In the genomic region with DNA sequence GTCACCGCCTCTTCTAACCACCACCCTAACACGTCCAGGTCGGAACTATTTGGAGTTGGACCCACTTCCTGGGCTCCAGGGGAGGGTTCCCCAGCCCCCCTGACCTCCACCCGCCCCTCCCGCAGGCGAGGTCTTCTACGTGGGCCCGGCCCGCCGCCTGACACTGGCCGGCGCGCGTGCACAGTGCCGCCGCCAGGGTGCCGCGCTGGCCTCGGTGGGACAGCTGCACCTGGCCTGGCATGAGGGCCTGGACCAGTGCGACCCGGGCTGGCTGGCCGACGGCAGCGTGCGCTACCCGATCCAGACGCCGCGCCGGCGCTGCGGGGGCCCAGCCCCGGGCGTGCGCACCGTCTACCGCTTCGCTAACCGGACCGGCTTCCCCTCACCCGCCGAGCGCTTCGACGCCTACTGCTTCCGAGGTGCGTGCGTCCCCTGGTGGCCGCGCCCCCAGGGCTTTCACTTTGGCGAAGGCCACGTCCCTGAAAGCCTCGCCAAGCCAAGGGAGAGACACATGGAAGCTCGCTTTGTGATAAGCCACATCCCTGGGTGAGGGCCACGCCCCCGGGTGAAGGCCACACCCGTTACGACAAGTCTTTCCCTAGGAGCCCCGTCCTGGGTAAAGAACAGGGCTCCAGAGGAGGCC, we compare ENCODE assay signal across 8 cellular contexts. TPM values are rescaled to one million over a fixed set of nuclear protein-coding genes. Genes with fewer than 3 reads are reported as not detected.
A peak's percentile ranks its signal among the peaks of the same experiment; 100 is the strongest.
DNase-seq lines count a peak whose midpoint lies in the region; ATAC-seq and TF ChIP-seq lines count a peak whose summit lies in the region.

No MANE protein-coding gene starts in this region.

- no peak for TF ChIP-seq POLR2A in adrenal gland (IDR thresholded peaks at IDR 0.05)

- H3K9ac ChIP-seq in iPS-15b (ENCODE audit: low read depth, low read length) = no peak overlapping the region

- H3K4me3 ChIP-seq in adrenal gland = peak overlapping the region in 1 of 4 donors; percentile 44
- H3K4me3 ChIP-seq in iPS-15b (ENCODE audit: low read depth, low read length) = peak overlapping the region; percentile 60

- no peak overlapping the region for H3K27ac ChIP-seq in adrenal gland

- H3K4me1 ChIP-seq in adrenal gland (replicated peaks in 1 of 2) = peaks cover 0 to 8% of the 10 kb centered on the region in 2 donors
- H3K4me1 ChIP-seq in iPS-15b (ENCODE audit: control insufficient read depth, insufficient read depth, low read length) = no peaks in the 10 kb centered on the region

- in situ Hi-C loops in KBM-7 (cut with MboI; ENCODE audit: low pct_unique_long_range_greater_than_20kb, low sequenced_read_pairs) = no loop called here

- WGBS in adrenal gland, 4 donors = 0 to 3% (median 1%) methylated on average over 12 to 59 of the region's 59 CpGs

- no peak for ATAC-seq in GM19328 (IDR thresholded peaks at IDR 0.05; ENCODE audit: unreplicated experiment)

- TF ChIP-seq CTCF in adrenal gland (IDR thresholded peaks at IDR 0.05) = peak; percentile 36 to 70 (median 60)

- H3K27me3 ChIP-seq in adrenal gland = peaks cover 14% of the 10 kb centered on the region
- peaks cover 17% of the 10 kb centered on the region for H3K27me3 ChIP-seq in iPS-15b (ENCODE audit: control insufficient read depth, insufficient read depth, low read length)

- H3K36me3 ChIP-seq in adrenal gland (replicated peaks in 1 of 2) (no peaks in the 10 kb centered on the region), iPS-15b (ENCODE audit: control insufficient read depth, insufficient read depth, low read length) (no peaks in the 10 kb centered on the region)

- DNase-seq in ELR (ENCODE audit: low read depth) (peak; percentile 83), KBM-7 (peak; percentile 85), T-helper 1 cell (peak; percentile 51 to 79 (median 66)), adrenal gland (peak; percentile 52 to 90 (median 82)), OCI-M2 (lab: John Stamatoyannopoulos, UW; ENCODE audit: unreplicated experiment) (no peak)
- peak; percentile 46 to 68 for DNase-seq in stimulated activated CD4-positive, alpha-beta T cell treated with anti-CD3 and anti-CD28 coated beads, Interleukin-12 subunit alpha, Interleukin-12 subunit beta, amount 100 ng/mL, for 24 hours (ENCODE audit: low read depth in 2 of 2)

- H3K9me3 ChIP-seq in adrenal gland (replicated peaks in 1 of 3) (no peaks in the 10 kb centered on the region), iPS-15b (ENCODE audit: control insufficient read depth, insufficient read depth, low read length) (no peaks in the 10 kb centered on the region)

- intact Hi-C loops in adrenal gland (cut with DNase I) = no loop called here

RNA-seq across cellular contexts. Expression of a gene that starts 13.2 kb away (rescaled TPM):
- under 1 TPM in 2 of 8 donors, not detected in 6; 0.14 to 0.42 TPM for total RNA-seq in adrenal gland
- polyA plus RNA-seq in adrenal gland = under 1 TPM in 2 of 3 donors, not detected in 1; 0.08 to 0.11 TPM

RNA-seq across cellular contexts. Expression of a gene that starts 21.8 kb away (rescaled TPM):
- total RNA-seq in adrenal gland = 10 to 100 TPM in 7 of 8 donors, 1 to 10 TPM in 1; 4.0 to 16.4 (median 12.2) TPM
- polyA plus RNA-seq in adrenal gland = 10 to 100 TPM in 2 of 3 donors, 1 to 10 TPM in 1; 9.9 to 21.6 (median 21.2) TPM

RNA-seq across cellular contexts. Expression of a gene that starts 32.9 kb away (rescaled TPM):
- total RNA-seq in adrenal gland = 10 to 100 TPM; 28.0 to 64.2 (median 50.4) TPM
- 100 to 1,000 TPM in 2 of 3 donors, 10 to 100 TPM in 1; 21.7 to 195 (median 140) TPM for polyA plus RNA-seq in adrenal gland

RNA-seq across cellular contexts. Expression of a gene that starts 33.0 kb away (rescaled TPM):
- total RNA-seq in adrenal gland = 10 to 100 TPM in 7 of 8 donors, 1 to 10 TPM in 1; 8.3 to 32.2 (median 24.0) TPM
- polyA plus RNA-seq in adrenal gland = 10 to 100 TPM; 20.3 to 49.6 (median 34.2) TPM

RNA-seq across cellular contexts. Expression of a gene that starts 48.1 kb away (rescaled TPM):
- 1 to 10 TPM in 1 of 8 donors, under 1 TPM in 3, not detected in 4; 0.28 to 1.1 (median 0.55) TPM for total RNA-seq in adrenal gland
- 1 to 10 TPM in 2 of 3 donors, under 1 TPM in 1; 0.26 to 5.3 (median 1.3) TPM for polyA plus RNA-seq in adrenal gland
